In genomic region chr2:233853353-233853752, GRCh38 we compare ENCODE assay signal across 9 cellular contexts. TPM values are rescaled to one million over a fixed set of nuclear protein-coding genes. Genes with fewer than 3 reads are reported as not detected.
DNase-seq lines count a peak whose midpoint lies in the region; ATAC-seq and TF ChIP-seq lines count a peak whose summit lies in the region.
"Had no signal": no experiment of that assay in that cellular context is flagged by ENCODE, and none has a peak within 500 bp of the region (broad histone marks: within the 10 kb centered on the region; RNA-seq: fewer than 3 reads in every experiment).

No MANE protein-coding gene starts in this region.

- H3K9me2 ChIP-seq in GM23338 (ENCODE audit: insufficient read depth): peaks cover 6% of the 10 kb centered on the region; the same call in 1 of the 2 replicates

- in situ Hi-C loops in GM13976 (cut with MboI; ENCODE audit: low sequenced_read_pairs, unreplicated experiment): no loop called here

- H3K36me3 ChIP-seq in GM23338 (ENCODE audit: insufficient read depth) (peaks cover 48% of the 10 kb centered on the region), SJCRH30 (peaks cover 53% of the 10 kb centered on the region)

- H3F3A ChIP-seq in GM23338 (replicated peaks; ENCODE audit: low read depth): no peaks in the 10 kb centered on the region

- no peak overlapping the region for H2AFZ ChIP-seq in GM23338

- H3K27ac ChIP-seq in GM23338 (ENCODE audit: low read depth): no peak overlapping the region
- H3K27ac ChIP-seq in SJCRH30: peak overlapping the region; percentile 92

- H3K4me3 ChIP-seq in GM23338 (peak overlapping the region; percentile 90), SJCRH30 (peak overlapping the region; percentile 83)

- H3K4me2 ChIP-seq in GM23338: peak overlapping the region; percentile 99

- H3K4me1 ChIP-seq in GM23338 (ENCODE audit: insufficient read depth): peaks cover 21% of the 10 kb centered on the region
- H3K4me1 ChIP-seq in SJCRH30: peaks cover 23% of the 10 kb centered on the region

- H3K4me1 Mint-ChIP-seq in GM23338: peaks cover 23% of the 10 kb centered on the region
- H3K4me1 Mint-ChIP-seq in progenitor cell of endocrine pancreas (ENCODE audit: low read depth): peaks cover 19% of the 10 kb centered on the region

- ATAC-seq in GM23338 (no peak), HG02973 (IDR thresholded peaks at IDR 0.05; ENCODE audit: unreplicated experiment) (no peak)

- H3K9me3 ChIP-seq in SJCRH30 (replicated peaks): no peaks in the 10 kb centered on the region

- H3K27ac Mint-ChIP-seq in GM23338 (0 out of 2 replicates have a peak overlapping the region, but pooled peaks have one; percentile 98), progenitor cell of endocrine pancreas (no peak overlapping the region)

- no peak for TF ChIP-seq POLR2A in erythroblast (IDR thresholded peaks at IDR 0.05; ENCODE audit: low read length)

- H3K27me3 Mint-ChIP-seq in GM23338 (ENCODE audit: insufficient read depth, low read depth, poor library complexity): peaks cover 12% of the 10 kb centered on the region
- H3K27me3 Mint-ChIP-seq in progenitor cell of endocrine pancreas: no peaks in the 10 kb centered on the region

- H3K9me3 Mint-ChIP-seq in GM23338: no peaks in the 10 kb centered on the region; the same call in 2 of the 3 replicates
- no peaks in the 10 kb centered on the region for H3K9me3 Mint-ChIP-seq in progenitor cell of endocrine pancreas (ENCODE audit: low read depth)

- DNase-seq in GM23338 (ENCODE audit: low spot score): no peak
- peak in 1 of 2 experiments; percentile 10 for DNase-seq in SJCRH30
- DNase-seq in erythroblast (lab: John Stamatoyannopoulos, UW): peak; percentile 50 to 68
- DNase-seq in progenitor cell of endocrine pancreas (ENCODE audit: low spot score, unreplicated experiment): no peak
- no peak for DNase-seq in GM13976 (ENCODE audit: low spot score)
- no peak for DNase-seq in activated gamma-delta T cell (lab: John Stamatoyannopoulos, UW)
- no peak for DNase-seq in NCI-H1694 treated with DMSO at 0.1 percent for 48 hours (lab: John Stamatoyannopoulos, UW)
- DNase-seq: NCI-H2029 had no signal

- H3K27me3 ChIP-seq in GM23338 (ENCODE audit: insufficient read depth) (no peaks in the 10 kb centered on the region), SJCRH30 (no peaks in the 10 kb centered on the region)

- H3K4me3 Mint-ChIP-seq in GM23338: peak overlapping the region; percentile 98
- peak overlapping the region; percentile 92 for H3K4me3 Mint-ChIP-seq in progenitor cell of endocrine pancreas (ENCODE audit: low read depth)

- TF ChIP-seq CTCF in GM23338 (conservative IDR thresholded peaks at IDR 0.05; ENCODE audit: low read depth in 2 of 2) (no peak), progenitor cell of endocrine pancreas (IDR thresholded peaks at IDR 0.05; ENCODE audit: unreplicated experiment) (no peak), GM13976 (IDR thresholded peaks at IDR 0.05; ENCODE audit: borderline replicate concordance, control extremely low read depth, extremely low read depth, insufficient read depth, missing control alignments) (no peak)

- peaks cover 57% of the 10 kb centered on the region for H3K36me3 Mint-ChIP-seq in GM23338 (ENCODE audit: low read depth)
- peaks cover 5% of the 10 kb centered on the region for H3K36me3 Mint-ChIP-seq in progenitor cell of endocrine pancreas (ENCODE audit: insufficient read depth)

- peaks cover 35% of the 10 kb centered on the region for H4K20me1 ChIP-seq in GM23338 (replicated peaks; ENCODE audit: insufficient read depth)

- H3K79me2 ChIP-seq in GM23338 (replicated peaks; ENCODE audit: insufficient read depth): peaks cover 56% of the 10 kb centered on the region

TF ChIP-seq in GM23338, 12 proteins besides CTCF, POLR2A, EP300 and RAD21 (continues in another document):
- TF ChIP-seq ZNF462 (CRISPR knock-in tag; IDR thresholded peaks at IDR 0.05) (no peak), CREB1 (CRISPR knock-in tag; IDR thresholded peaks at IDR 0.05; ENCODE audit: low read depth) (no peak), POLR2AphosphoS5 (IDR thresholded peaks at IDR 0.05; ENCODE audit: low read depth) (no peak), NANOG (IDR thresholded peaks at IDR 0.05; ENCODE audit: borderline replicate concordance) (no peak), ZNF114 (CRISPR knock-in tag; IDR thresholded peaks at IDR 0.05) (no peak), STAT1 (IDR thresholded peaks at IDR 0.05; ENCODE audit: unreplicated experiment) (no peak)

RNA-seq across cellular contexts. Expression of gene HJURP, which starts 1.0 kb away (rescaled TPM):
- 49.2 and 54.8 TPM in 2 replicates for total RNA-seq in GM23338 (2014; rRNA removed; shearing (Covaris generic))
- 42.9 and 49.4 TPM in 2 replicates for polyA plus RNA-seq in GM23338 (2016; fragmentation: Nextera tagmentation; extraction: Ambion mirVana)
- total RNA-seq in SJCRH30 (2014; rRNA removed; shearing (Covaris generic)): 86.1 and 90.8 TPM in 2 replicates
- total RNA-seq in progenitor cell of endocrine pancreas: 22.0 and 23.1 TPM in 2 replicates

Comparison
In these comparisons a context has a peak if more than half of its experiments do, and no peak if none do; other contexts are left out.
1. DNase-seq: peak in erythroblast (2 of 2); none in GM23338 (single experiment), progenitor cell of endocrine pancreas (single experiment), GM13976 (single experiment), activated gamma-delta T cell (single experiment) and NCI-H1694 treated with DMSO at 0.1 percent for 48 hours (single experiment).